In the genomic region with DNA sequence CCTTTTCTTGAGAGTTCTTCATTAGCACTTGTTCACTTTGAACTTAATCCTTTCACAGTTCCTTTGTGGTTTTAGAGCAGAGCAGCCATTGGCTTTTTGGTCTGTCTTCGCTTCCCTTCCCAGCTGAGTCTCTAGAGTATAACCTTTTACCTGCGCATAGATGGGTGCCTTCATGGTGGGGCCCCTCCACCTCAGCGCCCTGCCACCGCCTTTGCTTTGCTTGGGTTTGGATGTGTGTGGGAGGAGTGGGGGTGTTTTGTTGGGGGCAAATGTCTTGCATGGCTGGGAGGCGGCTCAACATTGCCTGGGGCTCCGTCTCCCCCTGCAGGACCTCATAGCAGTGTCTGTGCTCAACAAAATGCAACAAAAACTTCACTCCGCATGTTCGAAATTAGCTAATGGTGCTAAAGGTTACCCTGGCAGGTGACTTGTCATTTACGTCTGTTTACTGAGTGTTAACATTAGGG, we compare ENCODE assay signal across 21 cellular contexts. TPM values are rescaled to one million over a fixed set of nuclear protein-coding genes. Genes with fewer than 3 reads are reported as not detected.
DNase-seq lines count a peak whose midpoint lies in the region; ATAC-seq and TF ChIP-seq lines count a peak whose summit lies in the region.
"Had no signal": no experiment of that assay in that cellular context is flagged by ENCODE, and none has a peak within 500 bp of the region (broad histone marks: within the 10 kb centered on the region; RNA-seq: fewer than 3 reads in every experiment).

No MANE protein-coding gene starts in this region.

- CTCF ChIA-PET in activated CD8-positive, alpha-beta T cell treated with anti-CD3 and anti-CD28 coated beads, Interleukin-2, amount 10 ng/mL, durations not matched to agents 7 days and 5 days (lab: Charles Lee), result interaction anchor here (0.9 to 5.7 kb wide), 4 partner anchors 9 to 266 kb away, joined by 6 to 23 read pairs (median 10); a partner anchor contains a TSS

- ATAC-seq in activated CD8-positive, alpha-beta T cell treated with anti-CD3 and anti-CD28 coated beads, Interleukin-2, amount 10 ng/mL, durations not matched to agents 7 days and 5 days, result peak; percentile 59
- ATAC-seq in GM21390 (IDR thresholded peaks at IDR 0.05; ENCODE audit: unreplicated experiment) (no peak), GM21447 (IDR thresholded peaks at IDR 0.05; ENCODE audit: unreplicated experiment) (no peak)
- ATAC-seq: upper lobe of right lung had no signal

- H3K4me3 Mint-ChIP-seq in activated CD4-positive, alpha-beta T cell treated with anti-CD3 and anti-CD28 coated beads, Interleukin-2, amount 10 ng/mL, durations not matched to agents 24 days and 14 days, result peak overlapping the region; percentile 1
- peak overlapping the region; percentile 39 for H3K4me3 Mint-ChIP-seq in activated CD8-positive, alpha-beta T cell treated with anti-CD3 and anti-CD28 coated beads, Interleukin-2, amount 10 ng/mL, durations not matched to agents 7 days and 5 days

- intact Hi-C loops in activated CD4-positive, alpha-beta T cell treated with anti-CD3 and anti-CD28 coated beads, Interleukin-2, amount 10 ng/mL, durations not matched to agents 24 days and 14 days (cut with micrococcal nuclease), result no loop called here
- intact Hi-C loops in testis (cut with DNase I; ENCODE audit: low total_unique reads), result no loop called here

- no peak for TF ChIP-seq POLR2A in testis (IDR thresholded peaks at IDR 0.05)

- H3K9me3 Mint-ChIP-seq in activated CD4-positive, alpha-beta T cell treated with anti-CD3 and anti-CD28 coated beads, Interleukin-2, amount 10 ng/mL, durations not matched to agents 24 days and 14 days, result peaks cover 6% of the 10 kb centered on the region
- no peaks in the 10 kb centered on the region for H3K9me3 Mint-ChIP-seq in activated CD8-positive, alpha-beta T cell treated with anti-CD3 and anti-CD28 coated beads, Interleukin-2, amount 10 ng/mL, durations not matched to agents 7 days and 5 days (ENCODE audit: insufficient read depth)

- H3K36me3 Mint-ChIP-seq in activated CD4-positive, alpha-beta T cell treated with anti-CD3 and anti-CD28 coated beads, Interleukin-2, amount 10 ng/mL, durations not matched to agents 24 days and 14 days (ENCODE audit: low read depth), result peaks cover 43% of the 10 kb centered on the region
- peaks cover 44% of the 10 kb centered on the region for H3K36me3 Mint-ChIP-seq in activated CD8-positive, alpha-beta T cell treated with anti-CD3 and anti-CD28 coated beads, Interleukin-2, amount 10 ng/mL, durations not matched to agents 7 days and 5 days (ENCODE audit: low read depth)

- no peak for TF ChIP-seq CTCF in testis (IDR thresholded peaks at IDR 0.05)

- H3K4me1 ChIP-seq in testis, result peaks cover 20% of the 10 kb centered on the region
- H3K4me1 ChIP-seq: HAP-1 had no signal

- POLR2A ChIA-PET in activated CD8-positive, alpha-beta T cell treated with anti-CD3 and anti-CD28 coated beads, Interleukin-2, amount 10 ng/mL, durations not matched to agents 7 days and 5 days (lab: Charles Lee), result interaction anchor here (0.6 to 1.3 kb wide), 3 partner anchors 12 to 180 kb away, joined by 3 to 4 read pairs (median 3); a partner anchor contains a TSS

- no peaks in the 10 kb centered on the region for H3K9me3 ChIP-seq in testis
- H3K9me3 ChIP-seq: HAP-1, neutrophil, SJCRH30, upper lobe of right lung had no signal

- no peaks in the 10 kb centered on the region for H3K27me3 Mint-ChIP-seq in activated CD4-positive, alpha-beta T cell treated with anti-CD3 and anti-CD28 coated beads, Interleukin-2, amount 10 ng/mL, durations not matched to agents 24 days and 14 days
- no peaks in the 10 kb centered on the region for H3K27me3 Mint-ChIP-seq in activated CD8-positive, alpha-beta T cell treated with anti-CD3 and anti-CD28 coated beads, Interleukin-2, amount 10 ng/mL, durations not matched to agents 7 days and 5 days (ENCODE audit: low read depth)

- H3K27ac Mint-ChIP-seq in activated CD4-positive, alpha-beta T cell treated with anti-CD3 and anti-CD28 coated beads, Interleukin-2, amount 10 ng/mL, durations not matched to agents 24 days and 14 days, result peak overlapping the region; percentile 29
- peak overlapping the region; percentile 77 for H3K27ac Mint-ChIP-seq in activated CD8-positive, alpha-beta T cell treated with anti-CD3 and anti-CD28 coated beads, Interleukin-2, amount 10 ng/mL, durations not matched to agents 7 days and 5 days
- H3K27ac Mint-ChIP-seq: activated T-helper 2 cell treated with anti-CD3 and anti-CD28 coated beads, Interferon-gamma antibody, Interleukin-2, Interleukin-4, amounts not matched to agents 10 μg/mL and 5 μg/mL and 100 μg/mL, durations not matched to agents 14 hours and 24 hours and 36 hours had no signal

- no peak overlapping the region for H3K27ac ChIP-seq in testis
- H3K27ac ChIP-seq: C4-2B, KMS-11, neutrophil, SJCRH30, upper lobe of right lung had no signal

- no peak for DNase-seq in activated CD4-positive, alpha-beta T cell treated with anti-CD3 and anti-CD28 coated beads, Interleukin-2, amount 10 ng/mL, durations not matched to agents 24 days and 14 days
- no peak for DNase-seq in activated CD4-positive, alpha-beta T cell treated with anti-CD3 and anti-CD28 coated beads, Interleukin-2, amount 50 U/mL, for 1 hour
- no peak for DNase-seq in activated CD8-positive, alpha-beta T cell treated with anti-CD3 and anti-CD28 coated beads, Interleukin-2, amount 10 ng/mL, durations not matched to agents 7 days and 5 days
- DNase-seq in effector CD8-positive, alpha-beta T cell (lab: John Stamatoyannopoulos, UW), result peak; percentile 16
- DNase-seq in stimulated activated CD8-positive, alpha-beta memory T cell treated with anti-CD3 and anti-CD28 coated beads, Interleukin-4, amount 100 ng/mL, for 48 hours, result peak; percentile 34
- DNase-seq in testis, result no peak
- DNase-seq: activated CD4-positive, alpha-beta T cell treated with anti-CD3 and anti-CD28 coated beads for 1 hour; DMS53; foreskin melanocyte; NCI-H1105 treated with DMSO at 0.1 percent for 48 hours; NCI-H526 treated with DMSO at 0.1 percent for 48 hours; SJCRH30; stimulated activated CD4-positive, alpha-beta T cell treated with anti-CD3 and anti-CD28 coated beads, Interleukin-4, amount 100 ng/mL, for 24 hours; upper lobe of right lung had no signal

- 97 to 98% methylated on average over 9 of the region's 9 CpGs for WGBS in testis, 2 donors

- peaks cover 16% of the 10 kb centered on the region for H3K4me1 Mint-ChIP-seq in activated CD4-positive, alpha-beta T cell treated with anti-CD3 and anti-CD28 coated beads, Interleukin-2, amount 10 ng/mL, durations not matched to agents 24 days and 14 days
- H3K4me1 Mint-ChIP-seq in activated CD8-positive, alpha-beta T cell treated with anti-CD3 and anti-CD28 coated beads, Interleukin-2, amount 10 ng/mL, durations not matched to agents 7 days and 5 days (ENCODE audit: low read depth), result peaks cover 33% of the 10 kb centered on the region

- H3K4me3 ChIP-seq in testis, result no peak overlapping the region
- H3K4me3 ChIP-seq: HAP-1, SJCRH30, upper lobe of right lung had no signal

- no peaks in the 10 kb centered on the region for H3K36me3 ChIP-seq in testis (ENCODE audit: low read depth, missing control alignments)

- no peaks in the 10 kb centered on the region for H3K27me3 ChIP-seq in testis
- H3K27me3 ChIP-seq: neutrophil, SJCRH30, upper lobe of right lung had no signal

RNA-seq across cellular contexts. Expression of a gene that starts 11.9 kb away (rescaled TPM):
- 36.0 and 36.6 TPM in 2 replicates for total RNA-seq in activated CD4-positive, alpha-beta T cell treated with anti-CD3 and anti-CD28 coated beads, Interleukin-2, amount 10 ng/mL, durations not matched to agents 24 days and 14 days
- total RNA-seq in activated CD8-positive, alpha-beta T cell treated with anti-CD3 and anti-CD28 coated beads, Interleukin-2, amount 10 ng/mL, durations not matched to agents 7 days and 5 days, result 10 to 100 TPM; 33.9 TPM
- total RNA-seq in testis, result 10 to 100 TPM; 91.5 TPM
- 50.8 TPM for polyA plus RNA-seq in testis (ENCODE audit: insufficient read depth, low read depth, low replicate concordance)

Comparison
In these comparisons a context has a peak if more than half of its experiments do, and no peak if none do; other contexts are left out.
1. DNase-seq: peak in effector CD8-positive, alpha-beta T cell (single experiment) and stimulated activated CD8-positive, alpha-beta memory T cell treated with anti-CD3 and anti-CD28 coated beads, Interleukin-4, amount 100 ng/mL, for 48 hours (single experiment); none in activated CD4-positive, alpha-beta T cell treated with anti-CD3 and anti-CD28 coated beads, Interleukin-2, amount 10 ng/mL, durations not matched to agents 24 days and 14 days (single experiment), activated CD4-positive, alpha-beta T cell treated with anti-CD3 and anti-CD28 coated beads, Interleukin-2, amount 50 U/mL, for 1 hour (single experiment), activated CD8-positive, alpha-beta T cell treated with anti-CD3 and anti-CD28 coated beads, Interleukin-2, amount 10 ng/mL, durations not matched to agents 7 days and 5 days (single experiment) and testis (single experiment).